16 cellular contexts compared by ENCODE assay signal in the genomic region with DNA sequence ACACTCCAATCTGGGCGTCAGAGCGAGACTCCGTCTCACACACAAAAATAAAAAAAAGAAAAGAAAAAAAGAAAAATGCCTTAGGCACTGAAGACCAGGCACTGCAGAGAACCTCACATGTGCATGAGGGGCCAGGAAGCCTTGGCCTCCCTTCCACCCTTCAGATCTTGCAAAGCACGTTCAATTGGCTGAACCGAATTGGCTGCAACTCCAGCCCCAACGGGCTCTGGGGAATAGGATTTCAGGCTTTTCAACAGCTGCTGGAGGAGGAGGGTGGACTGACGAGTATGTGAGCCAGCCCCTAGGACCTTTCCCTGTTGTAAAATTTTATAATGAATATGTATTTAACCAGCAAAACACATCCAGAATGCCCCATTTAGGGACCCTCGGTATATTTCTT. TPM values are rescaled to one million over a fixed set of nuclear protein-coding genes. Genes with fewer than 3 reads are reported as not detected.
DNase-seq lines count a peak whose midpoint lies in the region; ATAC-seq and TF ChIP-seq lines count a peak whose summit lies in the region.
"Had no signal": no experiment of that assay in that cellular context is flagged by ENCODE, and none has a peak within 500 bp of the region (broad histone marks: within the 10 kb centered on the region; RNA-seq: fewer than 3 reads in every experiment).

No MANE protein-coding gene starts in this region.

- H3K36me3 Mint-ChIP-seq in activated CD4-positive, alpha-beta T cell treated with anti-CD3 and anti-CD28 coated beads, Interleukin-2, amount 10 ng/mL, durations not matched to agents 7 days and 5 days (ENCODE audit: low read depth) = peaks cover 6% of the 10 kb centered on the region

- intact Hi-C loops in colonic mucosa (cut with DNase I) = no loop called here
- intact Hi-C loops in right cardiac atrium (cut with DNase I) = no loop called here

- DNase-seq in NCI-H2107 (lab: John Stamatoyannopoulos, UW) (peak; percentile 19), colonic mucosa (peak; percentile 32), right cardiac atrium (peak; percentile 79 to 91 (median 90)), stromal cell of bone marrow (ENCODE audit: low read depth) (peak; percentile 44)
- no peak for DNase-seq in activated CD4-positive, alpha-beta T cell treated with anti-CD3 and anti-CD28 coated beads, Interleukin-2, amount 50 U/mL, for 48 hours
- DNase-seq in effector CD8-positive, alpha-beta T cell (lab: John Stamatoyannopoulos, UW) = no peak
- no peak for DNase-seq in activated CD4-positive, alpha-beta T cell treated with anti-CD3 and anti-CD28 coated beads, Interleukin-2, amount 10 ng/mL, durations not matched to agents 7 days and 5 days
- DNase-seq: activated effector memory CD4-positive, alpha-beta T cell treated with anti-CD3 and anti-CD28 coated beads, Interleukin-2, amount 50 U/mL, for 16 hours; effector CD4-positive, alpha-beta T cell; KG1; NCI-H1436 treated with DMSO at 0.1 percent for 48 hours; SIG-M5; transverse colon had no signal

- no peaks in the 10 kb centered on the region for H3K27me3 ChIP-seq in colonic mucosa
- H3K27me3 ChIP-seq in right cardiac atrium (ENCODE audit: control insufficient read depth, insufficient read depth) = no peaks in the 10 kb centered on the region
- H3K27me3 ChIP-seq: transverse colon had no signal

- H3K9me3 ChIP-seq in colonic mucosa (no peaks in the 10 kb centered on the region), right cardiac atrium (ENCODE audit: control insufficient read depth, low read length) (no peaks in the 10 kb centered on the region)
- H3K9me3 ChIP-seq: transverse colon had no signal

- H3K27ac ChIP-seq in colonic mucosa = no peak overlapping the region
- H3K27ac ChIP-seq in right cardiac atrium (ENCODE audit: low read length) = no peak overlapping the region
- H3K27ac ChIP-seq: C4-2B, transverse colon had no signal

- H3K9me3 Mint-ChIP-seq in activated CD4-positive, alpha-beta T cell treated with anti-CD3 and anti-CD28 coated beads, Interleukin-2, amount 10 ng/mL, durations not matched to agents 7 days and 5 days = no peaks in the 10 kb centered on the region

- H3K4me3 ChIP-seq in colonic mucosa = no peak overlapping the region
- H3K4me3 ChIP-seq in right cardiac atrium (ENCODE audit: low read length) = no peak overlapping the region
- H3K4me3 ChIP-seq: GM12878, transverse colon had no signal

- WGBS in right cardiac atrium = 50% methylated on average over 8 of the region's 8 CpGs

- no peak overlapping the region for H3K27ac Mint-ChIP-seq in activated CD4-positive, alpha-beta T cell treated with anti-CD3 and anti-CD28 coated beads, Interleukin-2, amount 10 ng/mL, durations not matched to agents 7 days and 5 days

- H3K27me3 Mint-ChIP-seq in activated CD4-positive, alpha-beta T cell treated with anti-CD3 and anti-CD28 coated beads, Interleukin-2, amount 10 ng/mL, durations not matched to agents 7 days and 5 days = no peaks in the 10 kb centered on the region

- H3K36me3 ChIP-seq in colonic mucosa = no peaks in the 10 kb centered on the region

- H3K9ac ChIP-seq in colonic mucosa (ENCODE audit: low read depth in 2 of 2, low read length in 2 of 2) = no peak overlapping the region

- no peaks in the 10 kb centered on the region for H3K4me1 Mint-ChIP-seq in activated CD4-positive, alpha-beta T cell treated with anti-CD3 and anti-CD28 coated beads, Interleukin-2, amount 10 ng/mL, durations not matched to agents 7 days and 5 days

- POLR2A ChIA-PET in activated CD4-positive, alpha-beta T cell treated with anti-CD3 and anti-CD28 coated beads, Interleukin-2, amount 10 ng/mL, durations not matched to agents 7 days and 5 days (lab: Charles Lee) = interaction anchor here (0.7 kb wide), 1 partner anchor 39 kb away, joined by 3 read pairs; no protein-coding TSS in a partner anchor

- CTCF ChIA-PET in activated CD4-positive, alpha-beta T cell treated with anti-CD3 and anti-CD28 coated beads, Interleukin-2, amount 10 ng/mL, durations not matched to agents 7 days and 5 days (lab: Charles Lee) = interaction anchor here (1.7 kb wide), 1 partner anchor 10 kb away, joined by 3 read pairs; no protein-coding TSS in a partner anchor

- no peak overlapping the region for H3K4me3 Mint-ChIP-seq in activated CD4-positive, alpha-beta T cell treated with anti-CD3 and anti-CD28 coated beads, Interleukin-2, amount 10 ng/mL, durations not matched to agents 7 days and 5 days

- ATAC-seq in right cardiac atrium (peak; percentile 38 to 74), HG02623 (IDR thresholded peaks at IDR 0.05; ENCODE audit: unreplicated experiment) (no peak)
- ATAC-seq: GM12878 had no signal

- H3K4me1 ChIP-seq in colonic mucosa (peaks cover 10% of the 10 kb centered on the region), right cardiac atrium (ENCODE audit: control insufficient read depth, insufficient read depth, low read length) (no peaks in the 10 kb centered on the region)

- no peak for TF ChIP-seq CTCF in colonic mucosa (IDR thresholded peaks at IDR 0.05)

RNA-seq across cellular contexts. Expression of a gene that starts 16.7 kb away (rescaled TPM):
- total RNA-seq in colonic mucosa = 10 to 100 TPM; 56.3 to 94.1 TPM
- total RNA-seq in right cardiac atrium = 100 to 1,000 TPM in 1 of 4 donors, 10 to 100 TPM in 3; 67.7 to 111 (median 82.3) TPM
- polyA plus RNA-seq in right cardiac atrium = 88.7 TPM
- 10 to 100 TPM; 17.3 to 19.9 TPM for total RNA-seq in activated CD4-positive, alpha-beta T cell treated with anti-CD3 and anti-CD28 coated beads, Interleukin-2, amount 10 ng/mL, durations not matched to agents 7 days and 5 days

Comparison
In these comparisons a context has a peak if more than half of its experiments do, and no peak if none do; other contexts are left out.
1. DNase-seq: peak in NCI-H2107 (single experiment), colonic mucosa (single experiment), right cardiac atrium (3 of 3) and stromal cell of bone marrow (single experiment); none in activated CD4-positive, alpha-beta T cell treated with anti-CD3 and anti-CD28 coated beads, Interleukin-2, amount 50 U/mL, for 48 hours (0 of 2), effector CD8-positive, alpha-beta T cell (single experiment) and activated CD4-positive, alpha-beta T cell treated with anti-CD3 and anti-CD28 coated beads, Interleukin-2, amount 10 ng/mL, durations not matched to agents 7 days and 5 days (single experiment).